In the genomic region with DNA sequence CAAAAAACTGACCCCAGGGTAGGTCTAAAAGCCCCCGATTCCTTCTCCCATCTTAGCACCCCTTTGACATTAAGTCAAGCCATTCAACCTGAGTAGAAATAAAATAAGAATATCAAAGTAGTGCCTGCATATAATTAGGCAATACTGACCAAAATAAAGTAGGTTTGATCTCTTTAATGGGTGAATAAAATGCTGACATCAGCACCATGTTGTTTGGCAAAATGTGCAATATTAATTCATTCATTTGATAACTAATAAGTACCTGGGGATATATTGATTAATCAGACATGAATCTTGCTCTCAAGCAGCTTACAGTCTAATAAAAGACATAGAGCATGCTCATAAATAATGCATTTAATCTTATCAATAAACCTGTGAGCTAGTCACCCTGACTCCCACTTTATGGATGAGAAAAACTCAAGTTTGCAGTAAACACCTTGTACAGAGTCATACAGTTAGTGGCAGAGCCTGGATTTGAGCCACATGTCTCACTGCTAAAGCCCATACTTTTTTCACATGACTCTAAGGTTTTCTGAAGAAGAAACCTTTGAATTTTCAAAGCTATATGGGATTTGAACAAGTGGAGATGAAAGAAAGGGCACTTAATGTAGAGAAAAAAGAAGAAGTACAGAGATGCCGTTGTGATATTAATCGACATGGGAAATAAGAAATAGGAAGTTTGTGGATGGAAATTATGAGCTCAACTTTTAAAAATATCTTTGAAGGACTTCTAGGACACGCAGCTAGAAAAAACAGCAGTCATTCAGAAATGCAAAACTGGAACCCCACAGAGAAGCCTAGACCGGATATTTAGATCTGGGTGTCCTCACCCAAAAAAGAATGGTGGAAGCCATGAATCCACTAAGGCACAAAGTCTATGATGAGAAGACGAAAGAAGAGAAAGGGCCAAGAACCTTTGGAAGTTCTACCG, we compare ENCODE assay signal across 10 cellular contexts.
DNase-seq lines count a peak whose midpoint lies in the region; ATAC-seq, FAIRE-seq and TF ChIP-seq lines count a peak whose summit lies in the region.
"Had no signal": no experiment of that assay in that cellular context is flagged by ENCODE, and none has a peak within 500 bp of the region (broad histone marks: within the 10 kb centered on the region; RNA-seq: fewer than 3 reads in every experiment).

No MANE protein-coding gene starts in this region.

- peak overlapping the region; percentile 43 to 80 (median 66); a peak in 21 of 22 replicates for H3K9ac ChIP-seq in BLaER1 treated with 17β-estradiol and CSF1 and Interleukin-3, amounts not matched to agents 10 nM and 100 nM
- no peak overlapping the region for H3K9ac ChIP-seq in OCI-LY1 (ENCODE audit: low read length)

- DNase-seq in left ventricle myocardium inferior (no peak), SHP77 treated with DMSO at 0.1 percent for 48 hours (lab: John Stamatoyannopoulos, UW) (no peak), foreskin fibroblast (no peak), small intestine (no peak)
- DNase-seq: CD8-positive, alpha-beta memory T cell; stimulated activated naive CD4-positive, alpha-beta T cell treated with Interleukin-2 at 50 U/mL for 16 hours had no signal

- FAIRE-seq in small intestine (lab: Jason Lieb, UNC) = no peak

- no peaks in the 10 kb centered on the region for H3K79me2 ChIP-seq in OCI-LY1 (ENCODE audit: insufficient read depth, low read length)

- no peaks in the 10 kb centered on the region for H3K9me2 ChIP-seq in OCI-LY1 (ENCODE audit: low read depth, low read length)

- H3F3A ChIP-seq in OCI-LY1 (ENCODE audit: insufficient read depth, low read length) = no peaks in the 10 kb centered on the region

- 71 to 88% (median 85%) methylated on average over 7 of the region's 7 CpGs for WGBS in small intestine, 3 donors

- H3K9me3 ChIP-seq in BLaER1 treated with 17β-estradiol and CSF1 and Interleukin-3, amounts not matched to agents 10 nM and 100 nM (replicated peaks in 1 of 11) = peaks cover 7 to 38% (median 28%) of the 10 kb centered on the region in 11 experiments
- H3K9me3 ChIP-seq in OCI-LY1 (ENCODE audit: low read length) = peaks cover 9% of the 10 kb centered on the region
- peaks cover 5% of the 10 kb centered on the region for H3K9me3 ChIP-seq in left ventricle myocardium inferior (replicated peaks)
- no peaks in the 10 kb centered on the region for H3K9me3 ChIP-seq in small intestine (ENCODE audit: control insufficient read depth, low read depth)

- peaks cover 0 to 6% (median 0%) of the 10 kb centered on the region in 11 experiments; a peak in 1 of 22 replicates for H3K36me3 ChIP-seq in BLaER1 treated with 17β-estradiol and CSF1 and Interleukin-3, amounts not matched to agents 10 nM and 100 nM
- no peaks in the 10 kb centered on the region; the same call in 1 of the 2 replicates for H3K36me3 ChIP-seq in OCI-LY1 (ENCODE audit: insufficient read depth, low read length)
- H3K36me3 ChIP-seq in left ventricle myocardium inferior = no peaks in the 10 kb centered on the region
- H3K36me3 ChIP-seq in small intestine (ENCODE audit: control insufficient read depth in 2 of 2, insufficient read depth in 2 of 2, low read length in 2 of 2) = no peaks in the 10 kb centered on the region

- intact Hi-C loops in left ventricle myocardium inferior (cut with micrococcal nuclease) = no loop called here

- no peaks in the 10 kb centered on the region for H4K20me1 ChIP-seq in BLaER1 treated with 17β-estradiol and CSF1 and Interleukin-3, amounts not matched to agents 10 nM and 100 nM
- no peaks in the 10 kb centered on the region for H4K20me1 ChIP-seq in OCI-LY1 (ENCODE audit: insufficient read depth, low read length)

- H3K27me3 ChIP-seq in BLaER1 treated with 17β-estradiol and CSF1 and Interleukin-3, amounts not matched to agents 10 nM and 100 nM = no peaks in the 10 kb centered on the region
- H3K27me3 ChIP-seq in OCI-LY1 (ENCODE audit: insufficient read depth, low read length) (no peaks in the 10 kb centered on the region), left ventricle myocardium inferior (ENCODE audit: low read depth) (no peaks in the 10 kb centered on the region), small intestine (ENCODE audit: control insufficient read depth in 2 of 2, insufficient read depth in 2 of 2, low read length in 2 of 2) (no peaks in the 10 kb centered on the region)

- peak overlapping the region; percentile 69 to 94 (median 84) for H3K4me2 ChIP-seq in BLaER1 treated with 17β-estradiol and CSF1 and Interleukin-3, amounts not matched to agents 10 nM and 100 nM
- peak overlapping the region; percentile 24; the same call in 1 of the 2 replicates for H3K4me2 ChIP-seq in OCI-LY1 (ENCODE audit: low read length)

- peaks cover 47 to 59% (median 54%) of the 10 kb centered on the region in 10 experiments for H3K4me1 ChIP-seq in BLaER1 treated with 17β-estradiol and CSF1 and Interleukin-3, amounts not matched to agents 10 nM and 100 nM
- peaks cover 22% of the 10 kb centered on the region for H3K4me1 ChIP-seq in OCI-LY1 (ENCODE audit: insufficient read depth, low read length, severe bottlenecking)
- peaks cover 11% of the 10 kb centered on the region for H3K4me1 ChIP-seq in left ventricle myocardium inferior
- H3K4me1 ChIP-seq in small intestine (ENCODE audit: control insufficient read depth in 2 of 2, insufficient read depth in 1 of 2, low read depth in 1 of 2, low read length in 1 of 2) = no peaks in the 10 kb centered on the region

- ATAC-seq in GM19395 (IDR thresholded peaks at IDR 0.05; ENCODE audit: unreplicated experiment) (peak; percentile 52), HG02870 (IDR thresholded peaks at IDR 0.05; ENCODE audit: unreplicated experiment) (no peak)

- H2AFZ ChIP-seq in OCI-LY1 (ENCODE audit: low read length) = no peak overlapping the region

- peak overlapping the region; percentile 75 to 90 (median 84) for H3K27ac ChIP-seq in BLaER1 treated with 17β-estradiol and CSF1 and Interleukin-3, amounts not matched to agents 10 nM and 100 nM
- no peak overlapping the region for H3K27ac ChIP-seq in OCI-LY1 (ENCODE audit: low read depth, low read length, poor library complexity, severe bottlenecking)
- peak overlapping the region; percentile 56 for H3K27ac ChIP-seq in left ventricle myocardium inferior (replicated peaks)
- peak overlapping the region in 1 of 2 donors; percentile 36 for H3K27ac ChIP-seq in small intestine (ENCODE audit: low read depth in 1 of 2, low read length in 1 of 2)

- TF ChIP-seq CTCF in OCI-LY1 (IDR thresholded peaks at IDR 0.05; ENCODE audit: low read length) (no peak), left ventricle myocardium inferior (IDR thresholded peaks at IDR 0.05; ENCODE audit: borderline replicate concordance) (no peak), foreskin fibroblast (IDR thresholded peaks at IDR 0.05; ENCODE audit: low read depth, low read length) (no peak)

- peak overlapping the region in 5 of 10 experiments; percentile 1 to 33 (median 13); a peak in 5 of 20 replicates for H3K4me3 ChIP-seq in BLaER1 treated with 17β-estradiol and CSF1 and Interleukin-3, amounts not matched to agents 10 nM and 100 nM
- H3K4me3 ChIP-seq in OCI-LY1 (ENCODE audit: low read depth, low read length, poor library complexity, severe bottlenecking) = no peak overlapping the region
- H3K4me3 ChIP-seq in left ventricle myocardium inferior = no peak overlapping the region
- no peak overlapping the region for H3K4me3 ChIP-seq in foreskin fibroblast (ENCODE audit: low read depth in 1 of 2, low read length in 2 of 2)
- H3K4me3 ChIP-seq in small intestine (ENCODE audit: low read depth in 1 of 2, low read length in 2 of 2) = no peak overlapping the region
